ENCODE assay signal across 13 cellular contexts in genomic region chr6:11727995-11728961, GRCh38. TPM values are rescaled to one million over a fixed set of nuclear protein-coding genes. Genes with fewer than 3 reads are reported as not detected.
DNase-seq lines count a peak whose midpoint lies in the region; ATAC-seq lines count a peak whose summit lies in the region.
"Had no signal": no experiment of that assay in that cellular context is flagged by ENCODE, and none has a peak within 500 bp of the region (broad histone marks: within the 10 kb centered on the region; RNA-seq: fewer than 3 reads in every experiment).

No MANE protein-coding gene starts in this region.

- H3K9me3 Mint-ChIP-seq in activated T-helper 2 cell treated with anti-CD3 and anti-CD28 coated beads, Interferon-gamma antibody, Interleukin-2, Interleukin-4, amounts not matched to agents 10 μg/mL and 5 μg/mL and 100 μg/mL, durations not matched to agents 14 hours and 24 hours and 36 hours: no peaks in the 10 kb centered on the region
- H3K9me3 Mint-ChIP-seq: immature natural killer cell had no signal

- no peaks in the 10 kb centered on the region for H3K36me3 Mint-ChIP-seq in activated T-helper 2 cell treated with anti-CD3 and anti-CD28 coated beads, Interferon-gamma antibody, Interleukin-2, Interleukin-4, amounts not matched to agents 10 μg/mL and 5 μg/mL and 100 μg/mL, durations not matched to agents 14 hours and 24 hours and 36 hours (ENCODE audit: low read depth)
- H3K36me3 Mint-ChIP-seq: immature natural killer cell had no signal

- H3K4me1 Mint-ChIP-seq in activated T-helper 2 cell treated with anti-CD3 and anti-CD28 coated beads, Interferon-gamma antibody, Interleukin-2, Interleukin-4, amounts not matched to agents 10 μg/mL and 5 μg/mL and 100 μg/mL, durations not matched to agents 14 hours and 24 hours and 36 hours (ENCODE audit: low read depth): peaks cover 69% of the 10 kb centered on the region
- H3K4me1 Mint-ChIP-seq: immature natural killer cell had no signal

- H3K27ac Mint-ChIP-seq in activated T-helper 2 cell treated with anti-CD3 and anti-CD28 coated beads, Interferon-gamma antibody, Interleukin-2, Interleukin-4, amounts not matched to agents 10 μg/mL and 5 μg/mL and 100 μg/mL, durations not matched to agents 14 hours and 24 hours and 36 hours: peak overlapping the region; percentile 72
- H3K27ac Mint-ChIP-seq: immature natural killer cell had no signal

- ATAC-seq in HG02798 (IDR thresholded peaks at IDR 0.05; ENCODE audit: poor library complexity, unreplicated experiment): no peak
- ATAC-seq: HCT116 had no signal

- H3K27me3 Mint-ChIP-seq in activated T-helper 2 cell treated with anti-CD3 and anti-CD28 coated beads, Interferon-gamma antibody, Interleukin-2, Interleukin-4, amounts not matched to agents 10 μg/mL and 5 μg/mL and 100 μg/mL, durations not matched to agents 14 hours and 24 hours and 36 hours (ENCODE audit: low read depth): peaks cover 4% of the 10 kb centered on the region

- peak overlapping the region; percentile 53 for H3K4me3 Mint-ChIP-seq in activated T-helper 2 cell treated with anti-CD3 and anti-CD28 coated beads, Interferon-gamma antibody, Interleukin-2, Interleukin-4, amounts not matched to agents 10 μg/mL and 5 μg/mL and 100 μg/mL, durations not matched to agents 14 hours and 24 hours and 36 hours (ENCODE audit: low read depth)
- H3K4me3 Mint-ChIP-seq: immature natural killer cell had no signal

- DNase-seq in activated CD4-positive, CD25-positive, alpha-beta regulatory T cell (lab: John Stamatoyannopoulos, UW): peak in 3 of 4 experiments; percentile 6 to 49 (median 42)
- no peak for DNase-seq in activated CD4-positive, CD25-positive, alpha-beta regulatory T cell treated with anti-CD3 and anti-CD28 coated beads, Interleukin-2, amount 50 U/mL, for 72 hours
- DNase-seq in SKM-1 treated with dmso at 0.1 percent for 144 hours (lab: John Stamatoyannopoulos, UW; ENCODE audit: unreplicated experiment): peak; percentile 85
- DNase-seq in activated T-helper 2 cell treated with anti-CD3 and anti-CD28 coated beads, Interferon-gamma antibody, Interleukin-2, Interleukin-4, amounts not matched to agents 10 μg/mL and 5 μg/mL and 100 μg/mL, durations not matched to agents 14 hours and 24 hours and 36 hours (ENCODE audit: low spot score): no peak
- DNase-seq in stimulated activated CD4-positive, alpha-beta T cell treated with anti-CD3 and anti-CD28 coated beads, Interleukin-4, amount 100 ng/mL, for 1 hour: peak; percentile 14
- no peak for DNase-seq in A172 (ENCODE audit: low spot score)
- DNase-seq in NK-92 (lab: John Stamatoyannopoulos, UW; ENCODE audit: unreplicated experiment): no peak
- DNase-seq: immature natural killer cell, NCI-H2107, PC-9, thyroid gland had no signal

- intact Hi-C loops in activated T-helper 2 cell treated with anti-CD3 and anti-CD28 coated beads, Interferon-gamma antibody, Interleukin-2, Interleukin-4, amounts not matched to agents 10 μg/mL and 5 μg/mL and 100 μg/mL, durations not matched to agents 14 hours and 24 hours and 36 hours (cut with micrococcal nuclease): loop anchor here (2.0 to 5.0 kb wide), 3 partner anchors 173 to 389 kb away; no protein-coding TSS in a partner anchor

RNA-seq across cellular contexts. Expression of gene ADTRP, which starts 50.3 kb away (rescaled TPM):
- 0.67 and 1.6 TPM in 2 replicates for total RNA-seq in activated T-helper 2 cell treated with anti-CD3 and anti-CD28 coated beads, Interferon-gamma antibody, Interleukin-2, Interleukin-4, amounts not matched to agents 10 μg/mL and 5 μg/mL and 100 μg/mL, durations not matched to agents 14 hours and 24 hours and 36 hours
- 1.9 and 3.9 TPM in 2 replicates for total RNA-seq in A172 (2014; rRNA removed; shearing (Covaris generic))

Comparison
In these comparisons a context has a peak if more than half of its experiments do, and no peak if none do; other contexts are left out.
1. DNase-seq: peak in activated CD4-positive, CD25-positive, alpha-beta regulatory T cell (3 of 4), SKM-1 treated with dmso at 0.1 percent for 144 hours (single experiment) and stimulated activated CD4-positive, alpha-beta T cell treated with anti-CD3 and anti-CD28 coated beads, Interleukin-4, amount 100 ng/mL, for 1 hour (single experiment); none in activated CD4-positive, CD25-positive, alpha-beta regulatory T cell treated with anti-CD3 and anti-CD28 coated beads, Interleukin-2, amount 50 U/mL, for 72 hours (single experiment), activated T-helper 2 cell treated with anti-CD3 and anti-CD28 coated beads, Interferon-gamma antibody, Interleukin-2, Interleukin-4, amounts not matched to agents 10 μg/mL and 5 μg/mL and 100 μg/mL, durations not matched to agents 14 hours and 24 hours and 36 hours (single experiment), A172 (single experiment) and NK-92 (single experiment).